35 cellular contexts compared by ENCODE assay signal in the genomic region with DNA sequence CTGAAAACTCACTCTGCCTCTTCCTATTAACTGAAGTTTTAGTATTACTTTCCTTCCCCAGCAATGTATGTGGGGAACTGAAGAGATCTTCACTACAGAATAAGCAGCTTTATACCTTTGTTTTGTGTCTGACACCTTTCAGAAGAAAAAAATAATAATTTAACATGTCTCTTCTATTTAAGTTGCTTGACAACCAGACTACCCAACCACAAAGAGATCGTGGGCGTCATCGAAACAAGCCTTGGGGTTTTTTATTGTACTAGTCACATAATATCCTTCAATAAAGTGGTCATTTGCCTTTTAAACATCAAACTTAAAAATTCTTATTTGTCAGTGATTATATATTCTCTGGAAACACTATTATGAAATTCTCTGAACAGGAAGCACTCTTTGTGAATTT.
"Had no signal": no experiment of that assay in that cellular context is flagged by ENCODE, and none has a peak within 500 bp of the region (broad histone marks: within the 10 kb centered on the region; RNA-seq: fewer than 3 reads in every experiment).

No MANE protein-coding gene starts in this region.

- H3K27ac ChIP-seq: adrenal gland, body of pancreas, brain microvascular endothelial cell, breast epithelium, VCaP had no signal

- H3K4me1 Mint-ChIP-seq: activated B cell treated with CpG ODN at 0.5 μM for 24 hours; activated CD4-positive, alpha-beta T cell treated with anti-CD3 and anti-CD28 coated beads, Interleukin-2, amount 10 ng/mL, durations not matched to agents 24 days and 14 days; activated T-helper 17 cell treated with anti-CD3 and anti-CD28 coated beads, Interleukin-2, amount 50 U/mL, for 72 hours had no signal

- H3K4me1 ChIP-seq: adrenal gland, body of pancreas, breast epithelium had no signal

- H3K9me3 Mint-ChIP-seq: activated CD4-positive, alpha-beta T cell treated with anti-CD3 and anti-CD28 coated beads, Interleukin-2, amount 10 ng/mL, durations not matched to agents 24 days and 14 days; activated naive CD4-positive, alpha-beta T cell treated with anti-CD3 and anti-CD28 coated beads, Interleukin-2, amount 50 U/mL, for 72 hours; activated T-helper 1 cell treated with anti-CD3 and anti-CD28 coated beads, Interleukin-12 subunit alpha, Interleukin-12 subunit beta, Interleukin-2, Interleukin-4 antibody, amounts not matched to agents 30 ng/mL and 10 ng/mL and 1 ng/mL, durations not matched to agents 14 hours and 24 hours and 36 hours; activated T-helper 17 cell treated with anti-CD3 and anti-CD28 coated beads, Interleukin-2, amount 50 U/mL, for 72 hours; T-helper 1 cell treated with Interleukin-12 subunit alpha and Interleukin-12 subunit beta and Interleukin-4 antibody, amounts not matched to agents 30 μg/mL and 1 μg/mL, for 36 hours; T-helper 2 cell treated with Interferon-gamma antibody and Interleukin-4, amounts not matched to agents 5 μg/mL and 100 μg/mL, for 36 hours had no signal

- FAIRE-seq: astrocyte, TTC549 had no signal

- DNase-seq: activated B cell treated with CpG ODN at 0.5 μM for 24 hours; activated CD4-positive, alpha-beta memory T cell treated with anti-CD3 and anti-CD28 coated beads for 36 hours; activated CD4-positive, alpha-beta T cell treated with anti-CD3 and anti-CD28 coated beads for 4 hours; activated CD4-positive, alpha-beta T cell treated with anti-CD3 and anti-CD28 coated beads, Interleukin-2, amount 10 ng/mL, durations not matched to agents 24 days and 14 days; activated CD4-positive, alpha-beta T cell treated with anti-CD3 and anti-CD28 coated beads, Interleukin-2, amount 50 U/mL, for 1 hour; activated CD4-positive, alpha-beta T cell treated with anti-CD3 and anti-CD28 coated beads, Interleukin-2, amount 50 U/mL, for 4 hours; activated CD4-positive, CD25-positive, alpha-beta regulatory T cell treated with anti-CD3 and anti-CD28 coated beads, Interleukin-2, amount 50 U/mL, for 72 hours; activated CD8-positive, alpha-beta memory T cell treated with anti-CD3 and anti-CD28 coated beads, Interleukin-2, amount 50 U/mL, for 4 hours; activated effector memory CD4-positive, alpha-beta T cell treated with anti-CD3 and anti-CD28 coated beads, Interleukin-2, amount 50 U/mL, for 16 hours; activated gamma-delta T cell treated with Interleukin-2 at 50 U/mL for 16 hours; activated naive CD4-positive, alpha-beta T cell; activated naive CD4-positive, alpha-beta T cell treated with anti-CD3 and anti-CD28 coated beads for 36 hours; activated naive CD4-positive, alpha-beta T cell treated with anti-CD3 and anti-CD28 coated beads, Interleukin-2, amount 50 U/mL, for 16 hours; activated naive CD8-positive, alpha-beta T cell treated with anti-CD3 and anti-CD28 coated beads for 36 hours; activated T-cell treated with anti-CD3 and anti-CD28 coated beads for 4 hours; activated T-cell treated with anti-CD3 and anti-CD28 coated beads, Interleukin-2, amount 50 U/mL, for 1 hour; activated T-cell treated with anti-CD3 and anti-CD28 coated beads, Interleukin-2, amount 50 U/mL, for 4 hours; activated T-cell treated with anti-CD3 and anti-CD28 coated beads, Interleukin-2, amount 50 U/mL, for 72 hours; adrenal gland; amniotic stem cell; aorta; body of pancreas; brain microvascular endothelial cell; central memory CD4-positive, alpha-beta T cell; T-helper 2 cell; T-helper 9 cell had no signal

- H3K36me3 ChIP-seq: adrenal gland, brain microvascular endothelial cell, breast epithelium had no signal

- H3K4me3 Mint-ChIP-seq: activated B cell treated with CpG ODN at 0.5 μM for 24 hours; activated CD4-positive, alpha-beta memory T cell treated with anti-CD3 and anti-CD28 coated beads for 36 hours; activated CD4-positive, alpha-beta T cell treated with anti-CD3 and anti-CD28 coated beads, Interleukin-2, amount 10 ng/mL, durations not matched to agents 24 days and 14 days; activated naive CD4-positive, alpha-beta T cell treated with anti-CD3 and anti-CD28 coated beads for 36 hours; activated naive CD8-positive, alpha-beta T cell treated with anti-CD3 and anti-CD28 coated beads for 36 hours; activated T-cell treated with anti-CD3 and anti-CD28 coated beads, Interleukin-2, amount 50 U/mL, for 4 hours; activated T-cell treated with anti-CD3 and anti-CD28 coated beads, Interleukin-2, amount 50 U/mL, for 72 hours; activated T-helper 1 cell treated with anti-CD3 and anti-CD28 coated beads, Interleukin-12 subunit alpha, Interleukin-12 subunit beta, Interleukin-2, Interleukin-4 antibody, amounts not matched to agents 30 ng/mL and 10 ng/mL and 1 ng/mL, durations not matched to agents 14 hours and 24 hours and 36 hours; activated T-helper 17 cell treated with anti-CD3 and anti-CD28 coated beads, Interleukin-2, amount 50 U/mL, for 72 hours; T-helper 1 cell treated with Interleukin-12 subunit alpha and Interleukin-12 subunit beta and Interleukin-4 antibody, amounts not matched to agents 30 μg/mL and 1 μg/mL, for 36 hours; T-helper 2 cell treated with Interferon-gamma antibody and Interleukin-4, amounts not matched to agents 5 μg/mL and 100 μg/mL, for 36 hours had no signal

- H3K4me3 ChIP-seq: adrenal gland, body of pancreas, breast epithelium had no signal

- ATAC-seq: activated naive CD4-positive, alpha-beta T cell treated with anti-CD3 and anti-CD28 coated beads, Interleukin-2, amount 50 U/mL, for 72 hours; activated T-cell treated with anti-CD3 and anti-CD28 coated beads, Interleukin-2, amount 50 U/mL, for 4 hours; activated T-cell treated with anti-CD3 and anti-CD28 coated beads, Interleukin-2, amount 50 U/mL, for 72 hours; activated T-helper 17 cell treated with anti-CD3 and anti-CD28 coated beads, Interleukin-2, amount 50 U/mL, for 72 hours; body of pancreas had no signal

- H3K27ac Mint-ChIP-seq: activated B cell treated with CpG ODN at 0.5 μM for 24 hours; activated CD4-positive, alpha-beta memory T cell treated with anti-CD3 and anti-CD28 coated beads for 36 hours; activated CD4-positive, alpha-beta T cell treated with anti-CD3 and anti-CD28 coated beads, Interleukin-2, amount 10 ng/mL, durations not matched to agents 24 days and 14 days; activated naive CD4-positive, alpha-beta T cell treated with anti-CD3 and anti-CD28 coated beads for 36 hours; activated naive CD4-positive, alpha-beta T cell treated with anti-CD3 and anti-CD28 coated beads, Interleukin-2, amount 50 U/mL, for 72 hours; activated naive CD8-positive, alpha-beta T cell treated with anti-CD3 and anti-CD28 coated beads for 36 hours; activated T-cell treated with anti-CD3 and anti-CD28 coated beads, Interleukin-2, amount 50 U/mL, for 72 hours; activated T-helper 1 cell treated with anti-CD3 and anti-CD28 coated beads, Interleukin-12 subunit alpha, Interleukin-12 subunit beta, Interleukin-2, Interleukin-4 antibody, amounts not matched to agents 30 ng/mL and 10 ng/mL and 1 ng/mL, durations not matched to agents 14 hours and 24 hours and 36 hours; activated T-helper 17 cell treated with anti-CD3 and anti-CD28 coated beads, Interleukin-2, amount 50 U/mL, for 72 hours; T-helper 1 cell treated with Interleukin-12 subunit alpha and Interleukin-12 subunit beta and Interleukin-4 antibody, amounts not matched to agents 30 μg/mL and 1 μg/mL, for 36 hours; T-helper 2 cell treated with Interferon-gamma antibody and Interleukin-4, amounts not matched to agents 5 μg/mL and 100 μg/mL, for 36 hours had no signal

- H3K27me3 Mint-ChIP-seq: activated B cell treated with CpG ODN at 0.5 μM for 24 hours; activated CD4-positive, alpha-beta T cell treated with anti-CD3 and anti-CD28 coated beads, Interleukin-2, amount 10 ng/mL, durations not matched to agents 24 days and 14 days had no signal

- H3K36me3 Mint-ChIP-seq: activated CD4-positive, alpha-beta memory T cell treated with anti-CD3 and anti-CD28 coated beads for 36 hours; activated naive CD4-positive, alpha-beta T cell treated with anti-CD3 and anti-CD28 coated beads, Interleukin-2, amount 50 U/mL, for 72 hours; activated naive CD8-positive, alpha-beta T cell treated with anti-CD3 and anti-CD28 coated beads for 36 hours had no signal

- H3K27me3 ChIP-seq: adrenal gland, body of pancreas, brain microvascular endothelial cell, breast epithelium had no signal

- H3K9me3 ChIP-seq: adrenal gland, body of pancreas, breast epithelium had no signal
